In genomic region chr10:5895804-5896203, GRCh38 we compare ENCODE assay signal across 8 cellular contexts. TPM values are rescaled to one million over a fixed set of nuclear protein-coding genes. Genes with fewer than 3 reads are reported as not detected.
DNase-seq lines count a peak whose midpoint lies in the region; ATAC-seq and TF ChIP-seq lines count a peak whose summit lies in the region.

No MANE protein-coding gene starts in this region.

- no peak overlapping the region for H3K4me3 Mint-ChIP-seq in stimulated activated naive CD8-positive, alpha-beta T cell treated with anti-CD3 and anti-CD28 coated beads, Interleukin-15, Interleukin-2, amounts not matched to agents 100 ng/mL and 50 ng/mL, for 24 hours
- H3K4me3 Mint-ChIP-seq in T-cell = peak overlapping the region; percentile 46 to 68 (median 59)

- DNase-seq in stimulated activated naive CD8-positive, alpha-beta T cell treated with anti-CD3 and anti-CD28 coated beads, Interleukin-15, Interleukin-2, amounts not matched to agents 100 U/mL and 50 U/mL, for 24 hours = no peak
- peak in 6 of 34 experiments; percentile 1 to 14 (median 10) for DNase-seq in T-cell
- no peak for DNase-seq in stimulated activated CD4-positive, alpha-beta T cell treated with anti-CD3 and anti-CD28 coated beads, Interleukin-15, amount 100 ng/mL, for 24 hours
- DNase-seq in esophagus squamous epithelium (lab: John Stamatoyannopoulos, UW) = no peak
- DNase-seq in NCI-H1694 (lab: John Stamatoyannopoulos, UW) = no peak
- DNase-seq in left lung = no peak

- POLR2A ChIA-PET in T-cell (lab: Charles Lee) = interaction anchor here in 1 of 2 donors (0.6 kb wide), 1 partner anchor 190 kb away, joined by 3 read pairs; no protein-coding TSS in a partner anchor

- H3K4me3 ChIP-seq in esophagus squamous epithelium (no peak overlapping the region), left lung (no peak overlapping the region)

- 75 to 87% methylated on average over 6 to 9 of the region's 9 CpGs for WGBS in esophagus squamous epithelium, 2 donors

- H3K9me3 ChIP-seq in esophagus squamous epithelium (peaks cover 0 to 11% (median 0%) of the 10 kb centered on the region in 3 donors), left lung (peaks cover 0 to 9% of the 10 kb centered on the region in 2 donors)

- ATAC-seq in stimulated activated naive CD8-positive, alpha-beta T cell treated with anti-CD3 and anti-CD28 coated beads, Interleukin-15, Interleukin-2, amounts not matched to agents 100 U/mL and 50 U/mL, for 24 hours = no peak
- ATAC-seq in HG02642 (IDR thresholded peaks at IDR 0.05; ENCODE audit: poor library complexity, unreplicated experiment) (peak; percentile 75), T-cell (replicated peaks in 1 of 4) (peak; percentile 40 to 75 (median 69)), left lung (no peak)

- TF ChIP-seq CTCF in esophagus squamous epithelium (IDR thresholded peaks at IDR 0.05) (no peak), left lung (IDR thresholded peaks at IDR 0.05) (no peak)

- H3K27ac Mint-ChIP-seq in stimulated activated naive CD8-positive, alpha-beta T cell treated with anti-CD3 and anti-CD28 coated beads, Interleukin-15, Interleukin-2, amounts not matched to agents 100 ng/mL and 50 ng/mL, for 24 hours = peak overlapping the region; percentile 77
- H3K27ac Mint-ChIP-seq in T-cell = peak overlapping the region; percentile 93 to 95

- no peak overlapping the region for H3K27ac ChIP-seq in esophagus squamous epithelium
- no peak overlapping the region for H3K27ac ChIP-seq in left lung

- H3K36me3 ChIP-seq in esophagus squamous epithelium (peaks cover 0 to 56% (median 0%) of the 10 kb centered on the region in 3 donors), left lung (peaks cover 0 to 40% of the 10 kb centered on the region in 2 donors)

- peaks cover 67% of the 10 kb centered on the region for H3K4me1 Mint-ChIP-seq in stimulated activated naive CD8-positive, alpha-beta T cell treated with anti-CD3 and anti-CD28 coated beads, Interleukin-15, Interleukin-2, amounts not matched to agents 100 ng/mL and 50 ng/mL, for 24 hours (ENCODE audit: low read depth)
- H3K4me1 Mint-ChIP-seq in T-cell = peaks cover 71 to 78% (median 72%) of the 10 kb centered on the region in 3 donors

- no peaks in the 10 kb centered on the region for H3K27me3 Mint-ChIP-seq in stimulated activated naive CD8-positive, alpha-beta T cell treated with anti-CD3 and anti-CD28 coated beads, Interleukin-15, Interleukin-2, amounts not matched to agents 100 ng/mL and 50 ng/mL, for 24 hours
- H3K27me3 Mint-ChIP-seq in T-cell = no peaks in the 10 kb centered on the region

- H3K36me3 Mint-ChIP-seq in stimulated activated naive CD8-positive, alpha-beta T cell treated with anti-CD3 and anti-CD28 coated beads, Interleukin-15, Interleukin-2, amounts not matched to agents 100 ng/mL and 50 ng/mL, for 24 hours (ENCODE audit: low read depth) = peaks cover 70% of the 10 kb centered on the region
- peaks cover 35% of the 10 kb centered on the region for H3K36me3 Mint-ChIP-seq in T-cell

- CTCF ChIA-PET in T-cell (lab: Charles Lee) = no interaction called here

- intact Hi-C loops in esophagus squamous epithelium (cut with DNase I) = no loop called here
- intact Hi-C loops in left lung (cut with DNase I) = no loop called here

- H3K27me3 ChIP-seq in esophagus squamous epithelium (no peaks in the 10 kb centered on the region), left lung (no peaks in the 10 kb centered on the region)

- H3K4me1 ChIP-seq in esophagus squamous epithelium (peaks cover 6 to 18% (median 14%) of the 10 kb centered on the region in 3 donors), left lung (peaks cover 11 to 34% of the 10 kb centered on the region in 2 donors)

- H3K9me3 Mint-ChIP-seq in stimulated activated naive CD8-positive, alpha-beta T cell treated with anti-CD3 and anti-CD28 coated beads, Interleukin-15, Interleukin-2, amounts not matched to agents 100 ng/mL and 50 ng/mL, for 24 hours = peaks cover 4% of the 10 kb centered on the region
- H3K9me3 Mint-ChIP-seq in T-cell = peaks cover 0 to 3% (median 2%) of the 10 kb centered on the region in 3 donors

- TF ChIP-seq POLR2A in esophagus squamous epithelium (IDR thresholded peaks at IDR 0.05) = no peak

RNA-seq across cellular contexts. Expression of gene FBH1, which starts 5.8 kb away (rescaled TPM):
- total RNA-seq in T-cell (10 to 100 TPM; 72.8 to 95.5 (median 86.2) TPM), esophagus squamous epithelium (10 to 100 TPM; 48.5 to 93.8 (median 54.1) TPM), left lung (10 to 100 TPM; 74.7 to 77.4 TPM)

RNA-seq across cellular contexts. Expression of gene ANKRD16, which starts 6.1 kb away (rescaled TPM):
- total RNA-seq in T-cell (10 to 100 TPM in 1 of 5 donors, 1 to 10 TPM in 4; 4.7 to 11.5 (median 9.1) TPM), esophagus squamous epithelium (10 to 100 TPM in 1 of 4 donors, 1 to 10 TPM in 3; 2.8 to 10.9 (median 5.1) TPM), left lung (1 to 10 TPM; 4.4 to 4.5 TPM)

Comparison
In these comparisons a context has a peak if more than half of its experiments do, and no peak if none do; other contexts are left out.
1. ATAC-seq: peak in HG02642 (single experiment) and T-cell (4 of 4); none in stimulated activated naive CD8-positive, alpha-beta T cell treated with anti-CD3 and anti-CD28 coated beads, Interleukin-15, Interleukin-2, amounts not matched to agents 100 U/mL and 50 U/mL, for 24 hours (single experiment) and left lung (single experiment).